Comparison of ENCODE assay signal across 1 cellular context in the genomic region with DNA sequence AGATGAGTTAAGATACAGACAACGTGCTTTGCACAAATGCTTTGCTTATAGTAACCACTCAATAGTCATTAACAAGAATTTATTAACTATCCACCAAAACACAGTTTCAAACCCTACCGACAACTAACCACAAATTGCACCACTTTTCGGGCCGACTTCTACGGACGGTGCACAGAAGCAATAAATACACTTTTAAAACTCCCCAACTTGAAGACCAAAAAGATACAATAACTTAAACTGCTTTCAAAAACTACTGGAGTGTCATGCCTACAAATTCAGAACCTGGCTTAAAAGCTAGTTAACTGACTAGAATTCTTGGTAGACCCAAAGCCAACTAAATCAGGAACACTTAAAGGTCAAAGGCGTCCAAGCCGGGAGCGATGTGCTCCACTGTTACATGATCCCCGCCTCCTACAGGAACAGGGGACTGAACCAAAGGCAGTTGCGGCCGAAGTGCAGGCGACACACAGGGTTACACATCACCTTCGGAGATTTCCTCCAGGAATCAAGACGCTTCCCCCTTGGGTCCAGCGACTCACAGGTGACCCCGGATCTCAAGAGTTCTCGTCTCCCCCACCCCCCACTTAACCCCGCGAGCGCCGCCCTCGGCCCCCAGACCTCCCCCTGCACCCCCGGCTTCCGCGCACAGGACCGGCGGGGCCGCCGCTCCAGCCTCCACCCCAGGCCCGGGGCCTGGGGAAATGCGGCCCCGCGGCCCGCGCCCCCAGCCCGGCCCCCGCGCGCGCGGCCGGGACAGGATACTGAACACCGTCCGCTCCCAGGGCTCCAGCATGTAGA.
TF ChIP-seq lines count a peak whose summit lies in the region.

No MANE protein-coding gene starts in this region.

TF ChIP-seq in HepG2, 621 proteins besides CTCF, POLR2A, EP300 and RAD21 (continues in another document):
- TF ChIP-seq ZNF407 (CRISPR knock-in tag; IDR thresholded peaks at IDR 0.05; ENCODE audit: not compliant biosample characterization), result no peak
- TF ChIP-seq ZSCAN12 (CRISPR knock-in tag; IDR thresholded peaks at IDR 0.05), result 0 out of 2 replicates have a peak, but pooled peaks have one; percentile 9
- no peak for TF ChIP-seq PLSCR1 (CRISPR knock-in tag; IDR thresholded peaks at IDR 0.05; ENCODE audit: borderline replicate concordance)
- TF ChIP-seq ATF3 (CRISPR knock-in tag; IDR thresholded peaks at IDR 0.05), result no peak; the same call in 1 of the 2 replicates
- TF ChIP-seq ESRRA (CRISPR knock-in tag; IDR thresholded peaks at IDR 0.05; ENCODE audit: low read depth), result peak; percentile 76; the same call in 1 of the 2 replicates
- TF ChIP-seq ZNF121 (CRISPR knock-in tag; IDR thresholded peaks at IDR 0.05), result 0 out of 2 replicates have a peak, but pooled peaks have one; percentile 3
- TF ChIP-seq CCAR2 (optimal IDR thresholded peaks at IDR 0.05; ENCODE audit: low read depth, low read length), result no peak
- no peak for TF ChIP-seq TRIM24 (CRISPR knock-in tag; IDR thresholded peaks at IDR 0.05)
- TF ChIP-seq LRRFIP1 (CRISPR knock-in tag; conservative IDR thresholded peaks at IDR 0.05), result 0 out of 2 replicates have a peak, but pooled peaks have one; percentile 33
- no peak for TF ChIP-seq LCORL (IDR thresholded peaks at IDR 0.05)
- peak; percentile 69; the same call in 1 of the 2 replicates for TF ChIP-seq LCORL (CRISPR knock-in tag; IDR thresholded peaks at IDR 0.05)
- TF ChIP-seq SIX4 (CRISPR knock-in tag; IDR thresholded peaks at IDR 0.05), result peak; percentile 75; the same call in 1 of the 2 replicates
- TF ChIP-seq ZGPAT (CRISPR knock-in tag; IDR thresholded peaks at IDR 0.05), result peak; percentile 82
- TF ChIP-seq ZNF598 (CRISPR knock-in tag; IDR thresholded peaks at IDR 0.05; ENCODE audit: borderline replicate concordance), result no peak; the same call in 1 of the 2 replicates
- TF ChIP-seq ZNF547 (CRISPR knock-in tag; IDR thresholded peaks at IDR 0.05), result no peak; the same call in none of the 2 replicates
- peak; percentile 35; the same call in 1 of the 2 replicates for TF ChIP-seq SMAD9 (CRISPR knock-in tag; IDR thresholded peaks at IDR 0.05)
- TF ChIP-seq RXRA (CRISPR knock-in tag; IDR thresholded peaks at IDR 0.05), result no peak; the same call in 1 of the 2 replicates
- TF ChIP-seq ZNF557 (CRISPR knock-in tag; IDR thresholded peaks at IDR 0.05), result no peak
- TF ChIP-seq BATF2 (CRISPR knock-in tag; IDR thresholded peaks at IDR 0.05), result no peak
- peak; percentile 51 for TF ChIP-seq ZNF18 (CRISPR knock-in tag; IDR thresholded peaks at IDR 0.05; ENCODE audit: insufficient replicate concordance)
- 0 out of 2 replicates have a peak, but pooled peaks have one; percentile 11 for TF ChIP-seq ZNF329 (CRISPR knock-in tag; IDR thresholded peaks at IDR 0.05; ENCODE audit: low read depth)
- TF ChIP-seq ERF (CRISPR knock-in tag; IDR thresholded peaks at IDR 0.05), result peak; percentile 31
- no peak for TF ChIP-seq ZKSCAN5 (CRISPR knock-in tag; IDR thresholded peaks at IDR 0.05)
- TF ChIP-seq PITX1 (CRISPR knock-in tag; IDR thresholded peaks at IDR 0.05), result peak; percentile 70
- TF ChIP-seq GLI4 (CRISPR knock-in tag; IDR thresholded peaks at IDR 0.05; ENCODE audit: borderline replicate concordance), result peak; percentile 96; the same call in 1 of the 2 replicates
- TF ChIP-seq JARID2 (CRISPR knock-in tag; IDR thresholded peaks at IDR 0.05; ENCODE audit: insufficient replicate concordance), result peak; percentile 71
- peak; percentile 62 for TF ChIP-seq ZNF281 (CRISPR knock-in tag; IDR thresholded peaks at IDR 0.05; ENCODE audit: borderline replicate concordance)
- TF ChIP-seq ZNF879 (CRISPR knock-in tag; IDR thresholded peaks at IDR 0.05), result no peak; the same call in 1 of the 2 replicates
- TF ChIP-seq DPF2 (CRISPR knock-in tag; IDR thresholded peaks at IDR 0.05; ENCODE audit: borderline replicate concordance, low read depth), result no peak
- no peak for TF ChIP-seq ZNF496 (CRISPR knock-in tag; IDR thresholded peaks at IDR 0.05; ENCODE audit: insufficient replicate concordance)
- peak; percentile 63; the same call in 1 of the 2 replicates for TF ChIP-seq MIXL1 (CRISPR knock-in tag; IDR thresholded peaks at IDR 0.05)
- no peak for TF ChIP-seq ZNF607 (CRISPR knock-in tag; IDR thresholded peaks at IDR 0.05; ENCODE audit: borderline replicate concordance)
